In genomic region chr20:37349517-37350491, GRCh38 we compare ENCODE assay signal across 10 cellular contexts. TPM values are rescaled to one million over a fixed set of nuclear protein-coding genes. Genes with fewer than 3 reads are reported as not detected.
DNase-seq lines count a peak whose midpoint lies in the region; ATAC-seq and TF ChIP-seq lines count a peak whose summit lies in the region.
"Had no signal": no experiment of that assay in that cellular context is flagged by ENCODE, and none has a peak within 500 bp of the region (broad histone marks: within the 10 kb centered on the region; RNA-seq: fewer than 3 reads in every experiment).

No MANE protein-coding gene starts in this region.

- H3K36me3 ChIP-seq in left ventricle myocardium inferior (no peaks in the 10 kb centered on the region), lung (ENCODE audit: control insufficient read depth in 2 of 2, insufficient read depth in 2 of 2, low read length in 2 of 2) (peaks cover 0 to 4% of the 10 kb centered on the region in 2 donors)

- TF ChIP-seq CTCF in left ventricle myocardium inferior (IDR thresholded peaks at IDR 0.05; ENCODE audit: borderline replicate concordance), result no peak
- TF ChIP-seq CTCF in lung (IDR thresholded peaks at IDR 0.05; ENCODE audit: control extremely low read depth, extremely low read depth), result no peak

- H3K27ac ChIP-seq in left ventricle myocardium inferior (replicated peaks) (peak overlapping the region; percentile 44), adipose tissue (ENCODE audit: low read depth, low read length) (peak overlapping the region; percentile 3), lung (ENCODE audit: low read depth in 1 of 2, low read length in 1 of 2) (peak overlapping the region in 1 of 2 donors; percentile 9)

- 62 to 76% (median 70%) methylated on average over 16 of the region's 16 CpGs for WGBS in adipose tissue, 3 donors
- 67 to 69% methylated on average over 16 of the region's 16 CpGs for WGBS in lung, 2 donors

- ATAC-seq in Right ventricle myocardium inferior (no peak), lung (ENCODE audit: insufficient read depth, low FRiP score) (no peak), HG03432 (IDR thresholded peaks at IDR 0.05; ENCODE audit: unreplicated experiment) (no peak), HG03571 (IDR thresholded peaks at IDR 0.05; ENCODE audit: unreplicated experiment) (no peak)

- intact Hi-C loops in left ventricle myocardium inferior (cut with micrococcal nuclease) (no loop called here), Right ventricle myocardium inferior (cut with DNase I) (no loop called here)

- H3K4me1 ChIP-seq in left ventricle myocardium inferior (peaks cover 30% of the 10 kb centered on the region), lung (ENCODE audit: control insufficient read depth in 2 of 2, insufficient read depth in 2 of 2, low read length in 2 of 2) (peaks cover 0 to 12% of the 10 kb centered on the region in 2 donors)

- DNase-seq in left ventricle myocardium inferior (no peak), Right ventricle myocardium inferior (ENCODE audit: missing footprints) (no peak), lung (ENCODE audit: low spot score) (peak; percentile 53), NCI-H1092 (lab: John Stamatoyannopoulos, UW) (no peak), DMS 273 (lab: John Stamatoyannopoulos, UW; ENCODE audit: unreplicated experiment) (no peak)
- DNase-seq: NCI-H187 treated with DMSO at 0.1 percent for 48 hours; stimulated activated CD4-positive, alpha-beta T cell treated with anti-CD3 and anti-CD28 coated beads, Interleukin-4, amount 100 ng/mL, for 4 hours had no signal

- H3K4me3 ChIP-seq in left ventricle myocardium inferior (no peak overlapping the region), lung (no peak overlapping the region)

- H3K9me3 ChIP-seq in left ventricle myocardium inferior (replicated peaks) (no peaks in the 10 kb centered on the region), lung (ENCODE audit: control insufficient read depth in 2 of 2, insufficient read depth in 1 of 2, low read length in 1 of 2) (no peaks in the 10 kb centered on the region)

- H3K27me3 ChIP-seq in left ventricle myocardium inferior (ENCODE audit: low read depth) (peaks cover 10% of the 10 kb centered on the region), lung (ENCODE audit: control insufficient read depth, insufficient read depth) (no peaks in the 10 kb centered on the region)

RNA-seq across cellular contexts. Expression of gene SRC, which starts 3.9 kb away (rescaled TPM):
- 4.2 TPM for total RNA-seq in left ventricle myocardium inferior
- 6.0 TPM for total RNA-seq in Right ventricle myocardium inferior
- polyA plus RNA-seq in adipose tissue, result 10 to 100 TPM; 13.5 to 25.7 (median 13.6) TPM
- 10 to 100 TPM; 57.8 to 69.5 TPM for total RNA-seq in lung
- 10 to 100 TPM; 35.6 to 42.5 TPM for polyA plus RNA-seq in lung
